8 cellular contexts compared by ENCODE assay signal in genomic region chr13:48094781-48095502, GRCh38. TPM values are rescaled to one million over a fixed set of nuclear protein-coding genes. Genes with fewer than 3 reads are reported as not detected.
DNase-seq lines count a peak whose midpoint lies in the region; ATAC-seq and TF ChIP-seq lines count a peak whose summit lies in the region.

MED4 (minus strand) TSS chr13:48095104; CDS start chr13:48095078, 26 bp downstream.

- peaks cover 32% of the 10 kb centered on the region for H3K4me1 Mint-ChIP-seq in chondrocyte (ENCODE audit: low read depth)

- H3K4me3 ChIP-seq in BJ (ENCODE audit: low read depth, low read length) (peak within 1 kb of the TSS; percentile 99), kidney epithelial cell (ENCODE audit: low read depth, low read length) (peak within 1 kb of the TSS; percentile 86)

- H3K27me3 ChIP-seq in BJ (ENCODE audit: control insufficient read depth, insufficient read depth, low read length) (0 out of 2 replicates have a peak, but pooled peaks cover 2% of the 10 kb centered on the region), kidney epithelial cell (ENCODE audit: control insufficient read depth, insufficient read depth, low read length) (no peaks in the 10 kb centered on the region)

- H3K36me3 Mint-ChIP-seq in chondrocyte (ENCODE audit: low read depth), result no peaks in the 10 kb centered on the region

- no peaks in the 10 kb centered on the region for H3K27me3 Mint-ChIP-seq in chondrocyte (ENCODE audit: low read depth)

- H3K4me3 Mint-ChIP-seq in chondrocyte (ENCODE audit: unreplicated experiment), result peak within 1 kb of the TSS; percentile 97

- H3K27ac Mint-ChIP-seq in chondrocyte (ENCODE audit: unreplicated experiment), result peak within 1 kb of the TSS; percentile 95

- peak; percentile 93 for TF ChIP-seq POLR2A in GM19193 (IDR thresholded peaks at IDR 0.05; ENCODE audit: extremely low read depth, insufficient read depth, insufficient read length)

- H3K36me3 ChIP-seq in BJ (ENCODE audit: control insufficient read depth, insufficient read depth, low read length) (no peaks in the 10 kb centered on the region), kidney epithelial cell (ENCODE audit: control insufficient read depth, insufficient read depth, low read length) (no peaks in the 10 kb centered on the region)

- POLR2A ChIA-PET in BJ (lab: Charles Lee), result no interaction called here

- ATAC-seq in HG03439 (IDR thresholded peaks at IDR 0.05; ENCODE audit: unreplicated experiment), result peak; percentile 94

- peaks cover 3% of the 10 kb centered on the region for H3K9me3 Mint-ChIP-seq in chondrocyte (ENCODE audit: low read depth)

- TF ChIP-seq CTCF in BJ (IDR thresholded peaks at IDR 0.05; ENCODE audit: insufficient read depth, low read depth, low read length) (peak; percentile 100), chondrocyte (IDR thresholded peaks at IDR 0.05) (peak; percentile 99), kidney epithelial cell (IDR thresholded peaks at IDR 0.05; ENCODE audit: insufficient read depth, low read length, poor library complexity, severe bottlenecking) (peak; percentile 100)

- DNase-seq in BJ (ENCODE audit: low read depth), result peak; percentile 49
- peak; percentile 25 for DNase-seq in NCI-H510A (lab: John Stamatoyannopoulos, UW)
- peak; percentile 94 to 95 for DNase-seq in activated CD4-positive, alpha-beta T cell treated with anti-CD3 and anti-CD28 coated beads for 24 hours (ENCODE audit: low read depth in 2 of 2)
- peak; percentile 97 for DNase-seq in chondrocyte (ENCODE audit: low spot score)
- DNase-seq in kidney epithelial cell (ENCODE audit: low read depth), result peak; percentile 61
- peak; percentile 91 to 95 for DNase-seq in stimulated activated CD4-positive, alpha-beta T cell treated with anti-CD3 and anti-CD28 coated beads, Interleukin-15, amount 100 ng/mL, for 48 hours (ENCODE audit: low read depth in 2 of 2)

- CTCF ChIA-PET in BJ (lab: Yijun Ruan, JAX), result interaction anchor here (0.6 to 2.2 kb wide), 19 partner anchors 9 to 674 kb away, joined by 3 to 20 read pairs (median 3); partner anchors contain the start of genes ITM2B and NUDT15

RNA-seq across cellular contexts. Expression of gene MED4, which starts in this region (rescaled TPM):
- 30.1 and 41.3 TPM in 2 replicates for polyA plus RNA-seq in BJ (2011; rRNA removed)
- polyA minus RNA-seq in BJ (2011; rRNA and poly(A)+ RNA removed), result 13.6 and 18.5 TPM in 2 replicates
- 32.5 to 45.1 TPM (median 34.6 TPM) in 3 replicates for total RNA-seq in chondrocyte
- total RNA-seq in kidney epithelial cell, result 25.9 and 39.2 TPM in 2 replicates

Comparison
In these comparisons a context has a peak if more than half of its experiments do, and no peak if none do; other contexts are left out.
1. Peak in every context shown above with its lines: DNase-seq, ATAC-seq and H3K4me3 ChIP-seq.
2. DNase-seq: peak in every context shown above with its lines; median percentile 97 in chondrocyte; 94 in activated CD4-positive, alpha-beta T cell treated with anti-CD3 and anti-CD28 coated beads for 24 hours; 93 in stimulated activated CD4-positive, alpha-beta T cell treated with anti-CD3 and anti-CD28 coated beads, Interleukin-15, amount 100 ng/mL, for 48 hours; 61 in kidney epithelial cell; 49 in BJ; 25 in NCI-H510A.